Comparison of ENCODE assay signal across 8 cellular contexts in genomic region chr1:153260980-153261792, GRCh38. TPM values are rescaled to one million over a fixed set of nuclear protein-coding genes. Genes with fewer than 3 reads are reported as not detected.
A peak's percentile ranks its signal among the peaks of the same experiment; 100 is the strongest.
DNase-seq lines count a peak whose midpoint lies in the region; ATAC-seq and TF ChIP-seq lines count a peak whose summit lies in the region.

No MANE protein-coding gene starts in this region.

- peak; percentile 44 for ATAC-seq in esophagus mucosa
- ATAC-seq in omental fat pad (ENCODE audit: low FRiP score), result peak; percentile 50
- ATAC-seq in HG02798 (IDR thresholded peaks at IDR 0.05; ENCODE audit: poor library complexity, unreplicated experiment), result no peak
- no peak for ATAC-seq in GM19023 (IDR thresholded peaks at IDR 0.05; ENCODE audit: unreplicated experiment)

- peak; percentile 34 for DNase-seq in NCI-H146 (lab: John Stamatoyannopoulos, UW)
- DNase-seq in NCI-H146 treated with DMSO at 0.1 percent for 48 hours (lab: John Stamatoyannopoulos, UW; ENCODE audit: unreplicated experiment), result no peak
- DNase-seq in activated CD4-positive, alpha-beta T cell treated with anti-CD3 and anti-CD28 coated beads, Interleukin-2, amount 50 U/mL, for 1 hour, result peak; percentile 22
- DNase-seq in omental fat pad (ENCODE audit: low spot score), result no peak
- DNase-seq in HK-2 (ENCODE audit: unreplicated experiment), result no peak

- no peak for TF ChIP-seq CTCF in omental fat pad (IDR thresholded peaks at IDR 0.05)

RNA-seq across cellular contexts. Expression of gene LORICRIN, which starts 1.7 kb away (rescaled TPM):
- not detected for total RNA-seq in esophagus mucosa
- total RNA-seq in omental fat pad, result not detected

RNA-seq across cellular contexts. Expression of gene PRR9, which starts 43.8 kb away (rescaled TPM):
- total RNA-seq in esophagus mucosa, result not detected
- 1 to 10 TPM in 2 of 4 donors, not detected in 2; 2.0 to 5.4 TPM for total RNA-seq in omental fat pad

RNA-seq across cellular contexts. Expression of gene PGLYRP3, which starts 51.6 kb away (rescaled TPM):
- 31.3 TPM for total RNA-seq in esophagus mucosa
- not detected for total RNA-seq in omental fat pad

RNA-seq across cellular contexts. Expression of gene LELP1, which starts 58.0 kb away (rescaled TPM):
- total RNA-seq in esophagus mucosa, result not detected
- not detected for total RNA-seq in omental fat pad

Comparison
In these comparisons a context has a peak if more than half of its experiments do, and no peak if none do; other contexts are left out.
1. DNase-seq: peak in NCI-H146 (single experiment) and activated CD4-positive, alpha-beta T cell treated with anti-CD3 and anti-CD28 coated beads, Interleukin-2, amount 50 U/mL, for 1 hour (single experiment); none in NCI-H146 treated with DMSO at 0.1 percent for 48 hours (single experiment), omental fat pad (single experiment) and HK-2 (single experiment).
2. ATAC-seq: peak in esophagus mucosa (single experiment) and omental fat pad (single experiment); none in HG02798 (single experiment) and GM19023 (single experiment).
3. RNA of gene PGLYRP3, which starts 51.6 kb away (total RNA-seq): 31.3 TPM in esophagus mucosa (single experiment); not detected in omental fat pad; every median in the first group is over 10 times any median in the second.